ENCODE assay signal across 8 cellular contexts in genomic region chr9:14326264-14326826, GRCh38. TPM values are rescaled to one million over a fixed set of nuclear protein-coding genes. Genes with fewer than 3 reads are reported as not detected.
DNase-seq lines count a peak whose midpoint lies in the region; ATAC-seq and TF ChIP-seq lines count a peak whose summit lies in the region.

No MANE protein-coding gene starts in this region.

- H3K27ac ChIP-seq in neural progenitor cell: no peak overlapping the region
- H3K27ac ChIP-seq in adrenal gland: no peak overlapping the region
- H3K27ac ChIP-seq in body of pancreas: no peak overlapping the region

- no peaks in the 10 kb centered on the region for H3K27me3 Mint-ChIP-seq in central memory CD8-positive, alpha-beta T cell
- peaks cover 8% of the 10 kb centered on the region for H3K27me3 Mint-ChIP-seq in neural progenitor cell (ENCODE audit: insufficient read depth, low read depth)

- peaks cover 3% of the 10 kb centered on the region for H3K36me3 Mint-ChIP-seq in central memory CD8-positive, alpha-beta T cell (ENCODE audit: insufficient read depth)
- H3K36me3 Mint-ChIP-seq in neural progenitor cell: no peaks in the 10 kb centered on the region

- no peaks in the 10 kb centered on the region for H3K79me2 ChIP-seq in neural progenitor cell (ENCODE audit: low read depth)

- 79 to 93% (median 86%) methylated on average over 3 of the region's 3 CpGs for WGBS in adrenal gland, 4 donors
- 95% methylated on average over 3 of the region's 3 CpGs for WGBS in body of pancreas, 2 donors

- H3F3A ChIP-seq in neural progenitor cell (ENCODE audit: low read depth): peaks cover 9% of the 10 kb centered on the region

- peaks cover 4% of the 10 kb centered on the region for H4K20me1 ChIP-seq in neural progenitor cell (ENCODE audit: low read depth)

- H3K27me3 ChIP-seq in neural progenitor cell (peaks cover 37% of the 10 kb centered on the region), adrenal gland (no peaks in the 10 kb centered on the region), body of pancreas (no peaks in the 10 kb centered on the region)

- peaks cover 3% of the 10 kb centered on the region for H3K4me1 ChIP-seq in neural progenitor cell
- H3K4me1 ChIP-seq in adrenal gland (replicated peaks in 1 of 2): peaks cover 0 to 13% of the 10 kb centered on the region in 2 donors
- peaks cover 13% of the 10 kb centered on the region for H3K4me1 ChIP-seq in body of pancreas

- no peaks in the 10 kb centered on the region for H3K9me3 Mint-ChIP-seq in central memory CD8-positive, alpha-beta T cell
- no peaks in the 10 kb centered on the region for H3K9me3 Mint-ChIP-seq in neural progenitor cell

- DNase-seq in Ammon's horn (ENCODE audit: low spot score) (peak; percentile 4), NCI-H2107 (lab: John Stamatoyannopoulos, UW) (peak; percentile 86), neural progenitor cell (ENCODE audit: low spot score) (no peak), adrenal gland (no peak), body of pancreas (no peak)
- DNase-seq in central memory CD8-positive, alpha-beta T cell (ENCODE audit: low spot score in 2 of 2): no peak

- H3K36me3 ChIP-seq in neural progenitor cell (no peaks in the 10 kb centered on the region), adrenal gland (replicated peaks in 1 of 2) (no peaks in the 10 kb centered on the region), body of pancreas (replicated peaks in 1 of 2; ENCODE audit: insufficient read depth in 1 of 2, low read depth in 2 of 2) (no peaks in the 10 kb centered on the region)

- H3K4me3 ChIP-seq in neural progenitor cell (no peak overlapping the region), adrenal gland (no peak overlapping the region), body of pancreas (no peak overlapping the region)

- intact Hi-C loops in adrenal gland (cut with DNase I): no loop called here
- intact Hi-C loops in body of pancreas (cut with DNase I): no loop called here

- H3K9me3 ChIP-seq in neural progenitor cell (ENCODE audit: low read depth) (no peaks in the 10 kb centered on the region), adrenal gland (replicated peaks in 1 of 3) (no peaks in the 10 kb centered on the region), body of pancreas (no peaks in the 10 kb centered on the region)

- no peak overlapping the region for H3K4me3 Mint-ChIP-seq in central memory CD8-positive, alpha-beta T cell
- H3K4me3 Mint-ChIP-seq in neural progenitor cell: no peak overlapping the region

- TF ChIP-seq CTCF in neural progenitor cell (IDR thresholded peaks at IDR 0.05) (no peak), adrenal gland (IDR thresholded peaks at IDR 0.05) (no peak), body of pancreas (IDR thresholded peaks at IDR 0.05) (no peak)

- TF ChIP-seq POLR2A in adrenal gland (IDR thresholded peaks at IDR 0.05) (no peak), body of pancreas (IDR thresholded peaks at IDR 0.05) (no peak)

- peaks cover 15% of the 10 kb centered on the region for H3K4me1 Mint-ChIP-seq in central memory CD8-positive, alpha-beta T cell
- H3K4me1 Mint-ChIP-seq in neural progenitor cell: peaks cover 13% of the 10 kb centered on the region

- no peak overlapping the region for H3K9ac ChIP-seq in neural progenitor cell

- no peak overlapping the region for H2AFZ ChIP-seq in neural progenitor cell (replicated peaks)

- H3K27ac Mint-ChIP-seq in central memory CD8-positive, alpha-beta T cell (ENCODE audit: low read depth): no peak overlapping the region
- H3K27ac Mint-ChIP-seq in neural progenitor cell: no peak overlapping the region

- ATAC-seq in GM21360 (IDR thresholded peaks at IDR 0.05; ENCODE audit: unreplicated experiment) (peak; percentile 21), HG03139 (IDR thresholded peaks at IDR 0.05; ENCODE audit: unreplicated experiment) (no peak), body of pancreas (no peak)
- peak; percentile 24 for ATAC-seq in central memory CD8-positive, alpha-beta T cell (replicated peaks; ENCODE audit: extremely low read depth, poor library complexity, severe bottlenecking)

- no peak overlapping the region for H3K4me2 ChIP-seq in neural progenitor cell

RNA-seq across cellular contexts. Expression of gene NFIB, which starts 12.4 kb away (rescaled TPM):
- 0.30 and 0.40 TPM in 2 replicates for total RNA-seq in neural progenitor cell (ENCODE audit: low replicate concordance)
- total RNA-seq in adrenal gland: 10 to 100 TPM; 28.9 to 84.1 (median 57.7) TPM
- polyA plus RNA-seq in adrenal gland: 10 to 100 TPM; 10.9 to 15.0 (median 13.7) TPM
- 10 to 100 TPM; 47.0 to 65.9 TPM for total RNA-seq in body of pancreas

Comparison
In these comparisons a context has a peak if more than half of its experiments do, and no peak if none do; other contexts are left out.
1. DNase-seq: peak in Ammon's horn (single experiment) and NCI-H2107 (single experiment); none in central memory CD8-positive, alpha-beta T cell (0 of 2), neural progenitor cell (single experiment), adrenal gland (0 of 7) and body of pancreas (0 of 4).
2. ATAC-seq: peak in GM21360 (single experiment) and central memory CD8-positive, alpha-beta T cell (single experiment); none in HG03139 (single experiment) and body of pancreas (single experiment).
3. RNA of gene NFIB, which starts 12.4 kb away (total RNA-seq): 47.0 to 65.9 TPM in body of pancreas and 28.9 to 84.1 TPM in adrenal gland; 0.30 to 0.40 TPM in neural progenitor cell; every median in the first group is over 10 times any median in the second.